Comparison of ENCODE assay signal across 28 cellular contexts in the genomic region with DNA sequence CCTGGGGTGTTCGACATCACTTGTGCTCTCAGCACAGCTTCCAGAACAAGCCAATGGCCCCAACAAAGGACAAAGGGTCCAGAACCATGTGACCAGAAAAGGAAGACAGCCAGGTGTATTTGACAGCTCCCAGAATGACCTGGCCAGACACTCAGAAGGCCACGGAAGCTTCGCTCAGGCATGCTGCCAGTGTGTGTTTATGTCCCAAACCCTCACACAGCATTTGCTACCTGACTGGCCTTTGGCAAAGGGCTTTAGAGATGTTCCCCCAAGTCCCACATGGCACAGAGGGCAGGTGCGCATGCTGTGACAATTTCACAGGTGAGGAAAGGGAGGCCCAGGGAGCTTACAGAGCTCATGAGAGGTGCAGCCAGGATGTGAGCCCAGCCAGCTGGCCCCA.
"Had no signal": no experiment of that assay in that cellular context is flagged by ENCODE, and none has a peak within 500 bp of the region (broad histone marks: within the 10 kb centered on the region; RNA-seq: fewer than 3 reads in every experiment).

No MANE protein-coding gene starts in this region.

- H3K36me3 ChIP-seq: neural progenitor cell, ovary, right atrium auricular region, right lobe of liver, thyroid gland, transverse colon, upper lobe of left lung, vagina had no signal

- H3K36me3 Mint-ChIP-seq: mesothelial cell of epicardium, natural killer cell, neural progenitor cell had no signal

- DNase-seq: hypothalamus; immature natural killer cell; kidney; left ventricle myocardium inferior; mesendoderm; naive B cell; natural killer cell; nephron progenitor cell; ovary; right lobe of liver; stimulated activated CD4-positive, alpha-beta T cell treated with anti-CD3 and anti-CD28 coated beads, Interleukin-12 subunit alpha, Interleukin-12 subunit beta, amount 100 ng/mL, for 4 hours; stimulated activated CD4-positive, alpha-beta T cell treated with anti-CD3 and anti-CD28 coated beads, Interleukin-15, amount 100 ng/mL, for 24 hours; stimulated activated CD4-positive, alpha-beta T cell treated with anti-CD3 and anti-CD28 coated beads, Interleukin-2, amount 100 ng/mL, for 24 hours; stimulated activated CD4-positive, alpha-beta T cell treated with anti-CD3 and anti-CD28 coated beads, Interleukin-4, amount 100 ng/mL, for 1 hour; stimulated activated naive B cell treated with anti-CD40 and anti-IgM and Interleukin-4, amounts not matched to agents 10 μg/mL and 1 μg/mL and 100 μg/mL, for 72 hours; stimulated activated naive CD8-positive, alpha-beta T cell treated with anti-CD3 and anti-CD28 coated beads, Interleukin-15, Interleukin-2, amounts not matched to agents 100 U/mL and 50 U/mL, for 24 hours; stomach; testis; thyroid gland; transverse colon; upper lobe of left lung had no signal

- H3K4me3 ChIP-seq: left ventricle myocardium inferior, lung, neural progenitor cell, ovary, right atrium auricular region, right lobe of liver, skin epidermis, stomach, testis, thyroid gland, transverse colon, upper lobe of left lung, vagina had no signal

- H2AFZ ChIP-seq: neural progenitor cell had no signal

- H3K9me3 Mint-ChIP-seq: immature natural killer cell; mesothelial cell of epicardium; naive B cell; natural killer cell; nephron progenitor cell; neural progenitor cell; stimulated activated naive B cell treated with anti-CD40 and anti-IgM and Interleukin-4, amounts not matched to agents 10 μg/mL and 1 μg/mL and 100 μg/mL, for 72 hours had no signal

- ATAC-seq: natural killer cell; right lobe of liver; stimulated activated naive B cell treated with anti-CD40 and anti-IgM and Interleukin-4, amounts not matched to agents 10 μg/mL and 1 μg/mL and 100 μg/mL, for 72 hours; stimulated activated naive CD8-positive, alpha-beta T cell treated with anti-CD3 and anti-CD28 coated beads, Interleukin-15, Interleukin-2, amounts not matched to agents 100 U/mL and 50 U/mL, for 24 hours had no signal

- H3K4me2 ChIP-seq: neural progenitor cell had no signal

- H3K4me1 ChIP-seq: left ventricle myocardium inferior, neural progenitor cell, right atrium auricular region, right lobe of liver, stomach, testis, thyroid gland, transverse colon, upper lobe of left lung, vagina had no signal

- H3K9ac ChIP-seq: neural progenitor cell had no signal

- H3K27me3 ChIP-seq: ovary, right atrium auricular region, right lobe of liver, stomach, testis, thyroid gland, transverse colon, upper lobe of left lung, vagina had no signal

- H3K27ac Mint-ChIP-seq: immature natural killer cell; mesothelial cell of epicardium; naive B cell; natural killer cell; nephron progenitor cell; neural progenitor cell; progenitor cell of endocrine pancreas; stimulated activated naive B cell treated with anti-CD40 and anti-IgM and Interleukin-4, amounts not matched to agents 10 μg/mL and 1 μg/mL and 100 μg/mL, for 72 hours had no signal

- H3K9me3 ChIP-seq: left ventricle myocardium inferior, ovary, right atrium auricular region, right lobe of liver, stomach, testis, thyroid gland, transverse colon, upper lobe of left lung, vagina had no signal

- H3K27ac ChIP-seq: left ventricle myocardium inferior, neural progenitor cell, ovary, right atrium auricular region, right lobe of liver, skin epidermis, stomach, testis, thyroid gland, transverse colon, upper lobe of left lung, vagina had no signal
